In genomic region chr12:68809190-68810026, GRCh38 we compare ENCODE assay signal across 8 cellular contexts. TPM values are rescaled to one million over a fixed set of nuclear protein-coding genes. Genes with fewer than 3 reads are reported as not detected.
DNase-seq lines count a peak whose midpoint lies in the region; ATAC-seq and TF ChIP-seq lines count a peak whose summit lies in the region.

No MANE protein-coding gene starts in this region.

- H3K4me3 ChIP-seq in foreskin fibroblast (ENCODE audit: low read depth in 1 of 2, low read length in 2 of 2) (peak overlapping the region; percentile 74 to 98), skeletal muscle satellite cell (ENCODE audit: low read length) (peak overlapping the region; percentile 95)

- peak overlapping the region; percentile 94 for H3K4me3 Mint-ChIP-seq in T-helper 17 cell

- peaks cover 25% of the 10 kb centered on the region for H3K4me1 Mint-ChIP-seq in T-helper 17 cell

- H3K27me3 ChIP-seq in skeletal muscle satellite cell (ENCODE audit: control insufficient read depth, insufficient read depth, low read length) = no peaks in the 10 kb centered on the region

- peaks cover 9% of the 10 kb centered on the region for H3K4me1 ChIP-seq in skeletal muscle satellite cell (ENCODE audit: control insufficient read depth, insufficient read depth, low read length)

- peak overlapping the region; percentile 88 for H3K4me2 ChIP-seq in skeletal muscle satellite cell (ENCODE audit: low read length)

- H3K9me3 ChIP-seq in T-helper 17 cell (ENCODE audit: control insufficient read depth, low read length, poor library complexity, severe bottlenecking) = no peaks in the 10 kb centered on the region
- H3K9me3 ChIP-seq in skeletal muscle satellite cell (replicated peaks; ENCODE audit: low read length) = no peaks in the 10 kb centered on the region

- H3K36me3 Mint-ChIP-seq in T-helper 17 cell (ENCODE audit: low read depth) = peaks cover 3% of the 10 kb centered on the region

- ATAC-seq in GM21717 (IDR thresholded peaks at IDR 0.05; ENCODE audit: unreplicated experiment) = peak; percentile 3
- no peak for ATAC-seq in T-helper 17 cell
- ATAC-seq in GM18867 (IDR thresholded peaks at IDR 0.05; ENCODE audit: unreplicated experiment) = no peak

- no peak for TF ChIP-seq CTCF in foreskin fibroblast (IDR thresholded peaks at IDR 0.05; ENCODE audit: low read depth, low read length)

- H3K27me3 Mint-ChIP-seq in T-helper 17 cell = no peaks in the 10 kb centered on the region

- DNase-seq in T-helper 17 cell = no peak
- DNase-seq in foreskin fibroblast = peak in 1 of 2 donors; percentile 33
- DNase-seq in T-helper 9 cell = no peak
- DNase-seq in NCI-H2171 (lab: John Stamatoyannopoulos, UW) = no peak
- no peak for DNase-seq in NCI-H146 (lab: John Stamatoyannopoulos, UW)

- peak overlapping the region; percentile 97 for H3K27ac Mint-ChIP-seq in T-helper 17 cell

- H3K9ac ChIP-seq in skeletal muscle satellite cell (ENCODE audit: low read depth, low read length) = peak overlapping the region; percentile 98

- H3K36me3 ChIP-seq in skeletal muscle satellite cell (ENCODE audit: insufficient read depth, low read length) = peaks cover 41% of the 10 kb centered on the region

RNA-seq across cellular contexts. Expression of gene MDM2, which starts 1.4 kb away (rescaled TPM):
- total RNA-seq in T-helper 17 cell = 100 to 1,000 TPM in 1 of 2 donors, 10 to 100 TPM in 1; 96.3 to 101 TPM
- 97.2 and 190 TPM in 2 replicates for total RNA-seq in skeletal muscle satellite cell (2012; rRNA removed)
